Comparison of ENCODE assay signal across 1 cellular context in the genomic region with DNA sequence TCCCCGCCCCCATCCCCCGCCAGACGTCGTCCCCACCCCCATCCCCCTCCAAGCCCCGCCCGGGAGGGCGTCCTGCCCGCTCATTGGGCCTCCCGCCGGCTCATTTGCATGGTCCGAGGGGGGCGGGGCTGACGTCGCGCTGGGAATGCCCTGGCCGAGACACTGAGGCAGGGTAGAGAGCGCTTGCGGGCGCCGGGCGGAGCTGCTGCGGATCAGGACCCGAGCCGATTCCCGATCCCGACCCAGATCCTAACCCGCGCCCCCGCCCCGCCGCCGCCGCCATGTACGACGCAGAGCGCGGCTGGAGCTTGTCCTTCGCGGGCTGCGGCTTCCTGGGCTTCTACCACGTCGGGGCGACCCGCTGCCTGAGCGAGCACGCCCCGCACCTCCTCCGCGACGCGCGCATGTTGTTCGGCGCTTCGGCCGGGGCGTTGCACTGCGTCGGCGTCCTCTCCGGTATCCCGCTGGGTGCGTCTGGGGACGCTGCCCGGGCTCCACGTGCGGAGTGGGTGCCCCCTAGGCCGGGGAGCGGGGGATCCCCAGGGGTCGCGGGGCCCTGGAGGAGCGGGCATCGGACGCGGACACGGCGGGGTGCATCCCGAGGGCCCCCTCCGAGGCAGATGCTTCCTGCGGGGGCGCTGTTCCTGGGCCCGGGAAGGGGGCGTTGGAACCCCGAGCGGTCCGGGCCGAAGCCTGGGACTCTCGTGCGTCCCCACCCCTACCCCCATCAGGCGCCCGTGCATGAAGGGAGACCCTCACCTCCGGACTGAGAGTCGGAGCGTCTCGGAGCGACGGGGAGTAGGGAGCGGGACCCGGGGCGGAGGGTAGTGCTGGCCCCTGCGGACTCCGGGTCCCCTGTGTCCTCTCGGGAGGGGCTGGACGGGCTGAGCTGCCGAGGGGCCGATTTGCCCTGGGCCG.
TF ChIP-seq lines count a peak whose summit lies in the region.

A gene with protein sequence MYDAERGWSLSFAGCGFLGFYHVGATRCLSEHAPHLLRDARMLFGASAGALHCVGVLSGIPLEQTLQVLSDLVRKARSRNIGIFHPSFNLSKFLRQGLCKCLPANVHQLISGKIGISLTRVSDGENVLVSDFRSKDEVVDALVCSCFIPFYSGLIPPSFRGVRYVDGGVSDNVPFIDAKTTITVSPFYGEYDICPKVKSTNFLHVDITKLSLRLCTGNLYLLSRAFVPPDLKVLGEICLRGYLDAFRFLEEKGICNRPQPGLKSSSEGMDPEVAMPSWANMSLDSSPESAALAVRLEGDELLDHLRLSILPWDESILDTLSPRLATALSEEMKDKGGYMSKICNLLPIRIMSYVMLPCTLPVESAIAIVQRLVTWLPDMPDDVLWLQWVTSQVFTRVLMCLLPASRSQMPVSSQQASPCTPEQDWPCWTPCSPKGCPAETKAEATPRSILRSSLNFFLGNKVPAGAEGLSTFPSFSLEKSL (plus strand): TSS at position 175 of the 918 bp plus-strand sequence. CDS start 107 bp downstream, at position 282.

TF ChIP-seq in HEK293, 187 proteins besides CTCF, POLR2A, EP300 and RAD21 (continued from another document and continues in another):
- TF ChIP-seq KLF9 (tag by site-specific recombination; IDR thresholded peaks at IDR 0.05; ENCODE audit: low read depth) (peak; percentile 83), ZNF350 (tag by site-specific recombination; IDR thresholded peaks at IDR 0.05) (no peak), KLF8 (tag by site-specific recombination; IDR thresholded peaks at IDR 0.05) (peak; percentile 45; the same call in 1 of the 2 replicates), ZNF791 (tag by site-specific recombination; IDR thresholded peaks at IDR 0.05) (no peak), ZNF423 (tag by site-specific recombination; IDR thresholded peaks at IDR 0.05) (peak; percentile 93), ZNF777 (tag by site-specific recombination; IDR thresholded peaks at IDR 0.05; ENCODE audit: borderline replicate concordance) (peak; percentile 93), ZNF792 (tag by site-specific recombination; IDR thresholded peaks at IDR 0.05) (no peak), ZSCAN30 (tag by site-specific recombination; IDR thresholded peaks at IDR 0.05) (no peak), ZNF544 (tag by site-specific recombination; IDR thresholded peaks at IDR 0.05) (no peak), ZNF558 (tag by site-specific recombination; IDR thresholded peaks at IDR 0.05) (no peak), MYNN (tag by site-specific recombination; IDR thresholded peaks at IDR 0.05; ENCODE audit: borderline replicate concordance) (no peak), ZNF10 (tag by site-specific recombination; IDR thresholded peaks at IDR 0.05) (no peak), SP3 (tag by site-specific recombination; IDR thresholded peaks at IDR 0.05) (peak; percentile 53; the same call in 1 of the 2 replicates), ZNF174 (tag by site-specific recombination; IDR thresholded peaks at IDR 0.05) (no peak), KLF7 (tag by site-specific recombination; IDR thresholded peaks at IDR 0.05; ENCODE audit: borderline replicate concordance) (0 out of 2 replicates have a peak, but pooled peaks have one; percentile 19), ZNF114 (tag by site-specific recombination; IDR thresholded peaks at IDR 0.05) (no peak), TRIM28 (IDR thresholded peaks at IDR 0.05; ENCODE audit: borderline replicate concordance, low read length) (no peak), ZNF621 (tag by site-specific recombination; IDR thresholded peaks at IDR 0.05) (no peak), ZSCAN23 (tag by site-specific recombination; IDR thresholded peaks at IDR 0.05) (no peak), ZNF354C (tag by site-specific recombination; IDR thresholded peaks at IDR 0.05; ENCODE audit: borderline replicate concordance, low read depth) (no peak), ZNF48 (tag by site-specific recombination; IDR thresholded peaks at IDR 0.05) (no peak), ZNF776 (tag by site-specific recombination; IDR thresholded peaks at IDR 0.05; ENCODE audit: borderline replicate concordance) (peak; percentile 95), ZNF654 (tag by site-specific recombination; IDR thresholded peaks at IDR 0.05; ENCODE audit: low read depth) (no peak), ZNF473 (tag by site-specific recombination; IDR thresholded peaks at IDR 0.05) (no peak), ZNF837 (tag by site-specific recombination; IDR thresholded peaks at IDR 0.05) (no peak; the same call in 1 of the 2 replicates), ZNF571 (tag by site-specific recombination; IDR thresholded peaks at IDR 0.05) (no peak), ZNF501 (tag by site-specific recombination; IDR thresholded peaks at IDR 0.05) (peak; percentile 63; the same call in 1 of the 2 replicates), ZNF624 (tag by site-specific recombination; IDR thresholded peaks at IDR 0.05) (no peak), ZXDB (tag by site-specific recombination; IDR thresholded peaks at IDR 0.05) (peak; percentile 53), ZNF23 (tag by site-specific recombination; IDR thresholded peaks at IDR 0.05; ENCODE audit: borderline replicate concordance) (no peak), ZNF561 (tag by site-specific recombination; IDR thresholded peaks at IDR 0.05; ENCODE audit: borderline replicate concordance) (peak; percentile 43; the same call in 1 of the 2 replicates), ZNF391 (tag by site-specific recombination; IDR thresholded peaks at IDR 0.05; ENCODE audit: borderline replicate concordance, low read depth) (peak; percentile 78; the same call in 1 of the 2 replicates), ZNF146 (tag by site-specific recombination; IDR thresholded peaks at IDR 0.05) (no peak), ZNF548 (tag by site-specific recombination; IDR thresholded peaks at IDR 0.05) (no peak), ZEB2 (tag by site-specific recombination; IDR thresholded peaks at IDR 0.05) (peak; percentile 59; the same call in 1 of the 2 replicates), ZFP69B (tag by site-specific recombination; IDR thresholded peaks at IDR 0.05) (no peak), ZFHX2 (tag by site-specific recombination; conservative IDR thresholded peaks at IDR 0.05) (peak; percentile 91), ZNF677 (tag by site-specific recombination; IDR thresholded peaks at IDR 0.05) (no peak), ZNF274 (IDR thresholded peaks at IDR 0.05; ENCODE audit: low read length) (no peak), ZNF274 (tag by site-specific recombination; IDR thresholded peaks at IDR 0.05; ENCODE audit: borderline replicate concordance) (no peak), ZIC2 (tag by site-specific recombination; IDR thresholded peaks at IDR 0.05) (peak; percentile 97), ZNF157 (tag by site-specific recombination; IDR thresholded peaks at IDR 0.05) (no peak), KLF16 (tag by site-specific recombination; IDR thresholded peaks at IDR 0.05) (peak; percentile 75), ZBTB1 (tag by site-specific recombination; IDR thresholded peaks at IDR 0.05) (no peak), EGR2 (tag by site-specific recombination; IDR thresholded peaks at IDR 0.05; ENCODE audit: low read depth) (peak; percentile 86), ZNF214 (tag by site-specific recombination; IDR thresholded peaks at IDR 0.05; ENCODE audit: borderline replicate concordance) (no peak), ZNF19 (tag by site-specific recombination; IDR thresholded peaks at IDR 0.05; ENCODE audit: low read depth) (no peak), ZFP41 (tag by site-specific recombination; IDR thresholded peaks at IDR 0.05; ENCODE audit: borderline replicate concordance) (no peak), ZNF830 (tag by site-specific recombination; IDR thresholded peaks at IDR 0.05; ENCODE audit: low read depth) (no peak), TCF7L2 (IDR thresholded peaks at IDR 0.05; ENCODE audit: borderline replicate concordance, low read depth, low read length) (no peak), ZNF394 (tag by site-specific recombination; IDR thresholded peaks at IDR 0.05; ENCODE audit: borderline replicate concordance) (no peak), YY2 (tag by site-specific recombination; IDR thresholded peaks at IDR 0.05) (no peak), ZBTB48 (tag by site-specific recombination; IDR thresholded peaks at IDR 0.05) (peak; percentile 83), ZNF560 (tag by site-specific recombination; IDR thresholded peaks at IDR 0.05; ENCODE audit: borderline replicate concordance) (no peak), OVOL3 (tag by site-specific recombination; IDR thresholded peaks at IDR 0.05) (no peak)
- TF ChIP-seq, protein P1, sequence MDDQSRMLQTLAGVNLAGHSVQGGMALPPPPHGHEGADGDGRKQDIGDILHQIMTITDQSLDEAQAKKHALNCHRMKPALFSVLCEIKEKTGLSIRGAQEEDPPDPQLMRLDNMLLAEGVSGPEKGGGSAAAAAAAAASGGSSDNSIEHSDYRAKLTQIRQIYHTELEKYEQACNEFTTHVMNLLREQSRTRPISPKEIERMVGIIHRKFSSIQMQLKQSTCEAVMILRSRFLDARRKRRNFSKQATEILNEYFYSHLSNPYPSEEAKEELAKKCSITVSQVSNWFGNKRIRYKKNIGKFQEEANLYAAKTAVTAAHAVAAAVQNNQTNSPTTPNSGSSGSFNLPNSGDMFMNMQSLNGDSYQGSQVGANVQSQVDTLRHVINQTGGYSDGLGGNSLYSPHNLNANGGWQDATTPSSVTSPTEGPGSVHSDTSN (CRISPR knock-in tag; IDR thresholded peaks at IDR 0.05) = 0 out of 2 replicates have a peak, but pooled peaks have one; percentile 44
- TF ChIP-seq, protein P2, sequence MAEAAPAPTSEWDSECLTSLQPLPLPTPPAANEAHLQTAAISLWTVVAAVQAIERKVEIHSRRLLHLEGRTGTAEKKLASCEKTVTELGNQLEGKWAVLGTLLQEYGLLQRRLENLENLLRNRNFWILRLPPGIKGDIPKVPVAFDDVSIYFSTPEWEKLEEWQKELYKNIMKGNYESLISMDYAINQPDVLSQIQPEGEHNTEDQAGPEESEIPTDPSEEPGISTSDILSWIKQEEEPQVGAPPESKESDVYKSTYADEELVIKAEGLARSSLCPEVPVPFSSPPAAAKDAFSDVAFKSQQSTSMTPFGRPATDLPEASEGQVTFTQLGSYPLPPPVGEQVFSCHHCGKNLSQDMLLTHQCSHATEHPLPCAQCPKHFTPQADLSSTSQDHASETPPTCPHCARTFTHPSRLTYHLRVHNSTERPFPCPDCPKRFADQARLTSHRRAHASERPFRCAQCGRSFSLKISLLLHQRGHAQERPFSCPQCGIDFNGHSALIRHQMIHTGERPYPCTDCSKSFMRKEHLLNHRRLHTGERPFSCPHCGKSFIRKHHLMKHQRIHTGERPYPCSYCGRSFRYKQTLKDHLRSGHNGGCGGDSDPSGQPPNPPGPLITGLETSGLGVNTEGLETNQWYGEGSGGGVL (tag by site-specific recombination; IDR thresholded peaks at IDR 0.05) = peak; percentile 51
- TF ChIP-seq, protein P3, sequence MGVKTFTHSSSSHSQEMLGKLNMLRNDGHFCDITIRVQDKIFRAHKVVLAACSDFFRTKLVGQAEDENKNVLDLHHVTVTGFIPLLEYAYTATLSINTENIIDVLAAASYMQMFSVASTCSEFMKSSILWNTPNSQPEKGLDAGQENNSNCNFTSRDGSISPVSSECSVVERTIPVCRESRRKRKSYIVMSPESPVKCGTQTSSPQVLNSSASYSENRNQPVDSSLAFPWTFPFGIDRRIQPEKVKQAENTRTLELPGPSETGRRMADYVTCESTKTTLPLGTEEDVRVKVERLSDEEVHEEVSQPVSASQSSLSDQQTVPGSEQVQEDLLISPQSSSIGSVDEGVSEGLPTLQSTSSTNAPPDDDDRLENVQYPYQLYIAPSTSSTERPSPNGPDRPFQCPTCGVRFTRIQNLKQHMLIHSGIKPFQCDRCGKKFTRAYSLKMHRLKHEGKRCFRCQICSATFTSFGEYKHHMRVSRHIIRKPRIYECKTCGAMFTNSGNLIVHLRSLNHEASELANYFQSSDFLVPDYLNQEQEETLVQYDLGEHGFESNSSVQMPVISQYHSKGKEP (tag by site-specific recombination; IDR thresholded peaks at IDR 0.05) = no peak
- TF ChIP-seq, protein P4, sequence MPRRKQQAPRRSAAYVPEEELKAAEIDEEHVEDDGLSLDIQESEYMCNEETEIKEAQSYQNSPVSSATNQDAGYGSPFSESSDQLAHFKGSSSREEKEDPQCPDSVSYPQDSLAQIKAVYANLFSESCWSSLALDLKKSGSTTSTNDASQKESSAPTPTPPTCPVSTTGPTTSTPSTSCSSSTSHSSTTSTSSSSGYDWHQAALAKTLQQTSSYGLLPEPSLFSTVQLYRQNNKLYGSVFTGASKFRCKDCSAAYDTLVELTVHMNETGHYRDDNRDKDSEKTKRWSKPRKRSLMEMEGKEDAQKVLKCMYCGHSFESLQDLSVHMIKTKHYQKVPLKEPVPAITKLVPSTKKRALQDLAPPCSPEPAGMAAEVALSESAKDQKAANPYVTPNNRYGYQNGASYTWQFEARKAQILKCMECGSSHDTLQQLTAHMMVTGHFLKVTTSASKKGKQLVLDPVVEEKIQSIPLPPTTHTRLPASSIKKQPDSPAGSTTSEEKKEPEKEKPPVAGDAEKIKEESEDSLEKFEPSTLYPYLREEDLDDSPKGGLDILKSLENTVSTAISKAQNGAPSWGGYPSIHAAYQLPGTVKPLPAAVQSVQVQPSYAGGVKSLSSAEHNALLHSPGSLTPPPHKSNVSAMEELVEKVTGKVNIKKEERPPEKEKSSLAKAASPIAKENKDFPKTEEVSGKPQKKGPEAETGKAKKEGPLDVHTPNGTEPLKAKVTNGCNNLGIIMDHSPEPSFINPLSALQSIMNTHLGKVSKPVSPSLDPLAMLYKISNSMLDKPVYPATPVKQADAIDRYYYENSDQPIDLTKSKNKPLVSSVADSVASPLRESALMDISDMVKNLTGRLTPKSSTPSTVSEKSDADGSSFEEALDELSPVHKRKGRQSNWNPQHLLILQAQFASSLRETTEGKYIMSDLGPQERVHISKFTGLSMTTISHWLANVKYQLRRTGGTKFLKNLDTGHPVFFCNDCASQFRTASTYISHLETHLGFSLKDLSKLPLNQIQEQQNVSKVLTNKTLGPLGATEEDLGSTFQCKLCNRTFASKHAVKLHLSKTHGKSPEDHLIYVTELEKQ (tag by site-specific recombination; IDR thresholded peaks at IDR 0.05; ENCODE audit: borderline replicate concordance) = no peak; the same call in 1 of the 2 replicates
- TF ChIP-seq, protein P5, sequence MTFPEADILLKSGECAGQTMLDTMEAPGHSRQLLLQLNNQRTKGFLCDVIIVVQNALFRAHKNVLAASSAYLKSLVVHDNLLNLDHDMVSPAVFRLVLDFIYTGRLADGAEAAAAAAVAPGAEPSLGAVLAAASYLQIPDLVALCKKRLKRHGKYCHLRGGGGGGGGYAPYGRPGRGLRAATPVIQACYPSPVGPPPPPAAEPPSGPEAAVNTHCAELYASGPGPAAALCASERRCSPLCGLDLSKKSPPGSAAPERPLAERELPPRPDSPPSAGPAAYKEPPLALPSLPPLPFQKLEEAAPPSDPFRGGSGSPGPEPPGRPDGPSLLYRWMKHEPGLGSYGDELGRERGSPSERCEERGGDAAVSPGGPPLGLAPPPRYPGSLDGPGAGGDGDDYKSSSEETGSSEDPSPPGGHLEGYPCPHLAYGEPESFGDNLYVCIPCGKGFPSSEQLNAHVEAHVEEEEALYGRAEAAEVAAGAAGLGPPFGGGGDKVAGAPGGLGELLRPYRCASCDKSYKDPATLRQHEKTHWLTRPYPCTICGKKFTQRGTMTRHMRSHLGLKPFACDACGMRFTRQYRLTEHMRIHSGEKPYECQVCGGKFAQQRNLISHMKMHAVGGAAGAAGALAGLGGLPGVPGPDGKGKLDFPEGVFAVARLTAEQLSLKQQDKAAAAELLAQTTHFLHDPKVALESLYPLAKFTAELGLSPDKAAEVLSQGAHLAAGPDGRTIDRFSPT (tag by site-specific recombination; IDR thresholded peaks at IDR 0.05) = peak; percentile 79
